ENCODE assay signal across 8 cellular contexts in the genomic region with DNA sequence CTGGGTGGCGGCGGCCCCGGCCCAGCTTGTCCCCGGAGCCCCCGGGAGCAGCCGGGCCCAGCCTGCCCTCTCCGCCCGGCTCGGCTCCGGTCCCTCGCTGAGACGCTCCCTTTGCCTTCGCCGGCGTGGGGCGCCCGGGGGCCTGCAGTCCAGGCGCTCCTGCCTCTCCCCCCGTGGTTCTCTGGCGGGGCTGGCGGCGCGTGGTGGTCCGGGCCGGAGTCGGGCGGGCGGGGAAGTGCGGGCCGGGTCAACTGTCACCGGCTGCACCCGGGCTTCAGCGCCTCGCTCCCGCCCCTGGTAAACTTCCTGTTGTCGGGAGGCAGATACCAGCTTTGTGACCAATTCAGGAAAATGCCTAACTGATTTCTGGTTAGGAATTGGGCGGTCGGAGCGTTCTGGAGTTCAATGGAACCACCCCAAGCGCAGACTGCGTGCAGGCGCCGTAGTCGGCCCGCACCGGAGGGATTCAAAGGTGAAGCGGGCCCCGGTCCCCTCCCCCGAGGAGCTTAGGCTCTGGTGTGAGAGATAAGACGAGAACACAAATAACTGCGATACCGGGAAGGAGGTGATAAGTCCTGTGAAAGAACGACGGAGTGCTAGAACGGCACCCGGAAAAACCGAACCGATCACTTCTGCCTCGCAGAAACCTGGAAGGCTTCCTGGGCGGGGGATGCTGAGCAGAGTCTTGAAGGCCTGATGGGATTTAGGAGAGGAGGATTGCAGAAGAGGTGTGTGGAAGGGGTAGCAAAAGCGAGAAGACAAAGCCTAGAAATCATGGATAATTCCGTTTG. TPM values are rescaled to one million over a fixed set of nuclear protein-coding genes. Genes with fewer than 3 reads are reported as not detected.
DNase-seq lines count a peak whose midpoint lies in the region; ATAC-seq and TF ChIP-seq lines count a peak whose summit lies in the region.

No MANE protein-coding gene starts in this region.

- H3K36me3 ChIP-seq in BE2C (no peaks in the 10 kb centered on the region; the same call in 1 of the 2 replicates), HUES48 (ENCODE audit: control insufficient read depth, insufficient read depth, low read length) (no peaks in the 10 kb centered on the region; the same call in 1 of the 2 replicates), breast epithelium (no peaks in the 10 kb centered on the region), spleen (peaks cover 0 to 3% (median 0%) of the 10 kb centered on the region in 6 donors)

- H3K9ac ChIP-seq in HUES48 (ENCODE audit: low read depth, low read length) = peak overlapping the region; percentile 58

- H3K4me3 ChIP-seq in BE2C (ENCODE audit: low read depth, low read length) (peak overlapping the region; percentile 97), HUES48 (ENCODE audit: low read depth, low read length) (peak overlapping the region; percentile 83), breast epithelium (peak overlapping the region; percentile 89 to 99 (median 97)), spleen (peak overlapping the region; percentile 80 to 98 (median 90))

- peaks cover 2 to 6% (median 2%) of the 10 kb centered on the region in 3 donors for H3K27me3 Mint-ChIP-seq in immature natural killer cell (ENCODE audit: low read depth in 3 of 3)

- TF ChIP-seq CTCF in BE2C (IDR thresholded peaks at IDR 0.05; ENCODE audit: low read depth, low read length) = no peak
- TF ChIP-seq CTCF in breast epithelium (IDR thresholded peaks at IDR 0.05) = no peak
- no peak for TF ChIP-seq CTCF in spleen (IDR thresholded peaks at IDR 0.05 in 8 of 11, conservative IDR thresholded peaks at IDR 0.05 in 3 of 11)

- peak; percentile 32 for ATAC-seq in GM19455 (IDR thresholded peaks at IDR 0.05; ENCODE audit: unreplicated experiment)

- H3K4me1 Mint-ChIP-seq in immature natural killer cell = peaks cover 51 to 58% of the 10 kb centered on the region in 2 donors

- DNase-seq in BE2C = peak; percentile 39
- peak; percentile 46 for DNase-seq in UCSD-AML1 (lab: John Stamatoyannopoulos, UW; ENCODE audit: unreplicated experiment)
- DNase-seq in breast epithelium (ENCODE audit: low spot score in 2 of 2) = no peak
- peak; percentile 22 to 32 (median 31) for DNase-seq in immature natural killer cell
- DNase-seq in spleen = peak; percentile 92
- DNase-seq in NCI-H1105 (lab: John Stamatoyannopoulos, UW) = no peak

- TF ChIP-seq POLR2A in breast epithelium (IDR thresholded peaks at IDR 0.05) (no peak), spleen (IDR thresholded peaks at IDR 0.05) (no peak)

- 0 to 1% (median 1%) methylated on average over 43 to 62 of the region's 62 CpGs for WGBS in spleen, 5 donors

- H3K9me3 ChIP-seq in BE2C (no peaks in the 10 kb centered on the region), HUES48 (ENCODE audit: control insufficient read depth, insufficient read depth, low read length) (no peaks in the 10 kb centered on the region), breast epithelium (no peaks in the 10 kb centered on the region), spleen (no peaks in the 10 kb centered on the region)

- H3K27ac Mint-ChIP-seq in immature natural killer cell = peak overlapping the region; percentile 85 to 97 (median 94)

- H3K4me1 ChIP-seq in BE2C (no peaks in the 10 kb centered on the region), HUES48 (ENCODE audit: control insufficient read depth, insufficient read depth, low read length) (peaks cover 34% of the 10 kb centered on the region), breast epithelium (no peaks in the 10 kb centered on the region), spleen (peaks cover 24 to 81% (median 62%) of the 10 kb centered on the region in 6 donors)

- H3K27me3 ChIP-seq in BE2C (no peaks in the 10 kb centered on the region), HUES48 (ENCODE audit: control insufficient read depth, insufficient read depth, low read length) (no peaks in the 10 kb centered on the region), breast epithelium (no peaks in the 10 kb centered on the region), spleen (replicated peaks in 1 of 7) (no peaks in the 10 kb centered on the region)

- no peaks in the 10 kb centered on the region for H3K36me3 Mint-ChIP-seq in immature natural killer cell

- intact Hi-C loops in breast epithelium (cut with DNase I; ENCODE audit: low total_unique reads) = loop anchor here (10.0 kb wide), 1 partner anchor 81 kb away; no protein-coding TSS in a partner anchor
- intact Hi-C loops in spleen (cut with DNase I; ENCODE audit: low total_unique reads) = loop anchor here (10.0 kb wide), 1 partner anchor 81 kb away; no protein-coding TSS in a partner anchor

- peak overlapping the region; percentile 88 to 98 (median 92) for H3K4me3 Mint-ChIP-seq in immature natural killer cell

- H3K9me3 Mint-ChIP-seq in immature natural killer cell = no peaks in the 10 kb centered on the region

- H3K27ac ChIP-seq in HUES48 (ENCODE audit: low read depth, low read length) (peak overlapping the region; percentile 76), breast epithelium (peak overlapping the region; percentile 93 to 96), spleen (peak overlapping the region; percentile 87 to 98 (median 94))

RNA-seq across cellular contexts. Expression of a gene that starts 0.9 kb away (rescaled TPM):
- 26.7 TPM for polyA plus RNA-seq in BE2C (2012; ENCODE audit: insufficient read depth, insufficient read length, low read depth)
- total RNA-seq in breast epithelium (10 to 100 TPM; 79.0 to 85.9 (median 83.4) TPM), spleen (100 to 1,000 TPM in 3 of 7 donors, 10 to 100 TPM in 4; 74.8 to 120 (median 85.1) TPM)
- polyA plus RNA-seq in immature natural killer cell (10 to 100 TPM; 39.2 to 57.9 (median 39.3) TPM), spleen (10 to 100 TPM; 24.4 to 42.0 (median 29.8) TPM)

Comparison
In these comparisons a context has a peak if more than half of its experiments do, and no peak if none do; other contexts are left out.
1. DNase-seq: peak in BE2C (single experiment), UCSD-AML1 (single experiment), immature natural killer cell (3 of 3) and spleen (single experiment); none in breast epithelium (0 of 2) and NCI-H1105 (single experiment).
2. Peak in every context shown above with its lines, with median percentiles within 50 percentile points of each other: H3K4me3 ChIP-seq and H3K27ac ChIP-seq.